Comparison of ENCODE assay signal across 8 cellular contexts in the genomic region with DNA sequence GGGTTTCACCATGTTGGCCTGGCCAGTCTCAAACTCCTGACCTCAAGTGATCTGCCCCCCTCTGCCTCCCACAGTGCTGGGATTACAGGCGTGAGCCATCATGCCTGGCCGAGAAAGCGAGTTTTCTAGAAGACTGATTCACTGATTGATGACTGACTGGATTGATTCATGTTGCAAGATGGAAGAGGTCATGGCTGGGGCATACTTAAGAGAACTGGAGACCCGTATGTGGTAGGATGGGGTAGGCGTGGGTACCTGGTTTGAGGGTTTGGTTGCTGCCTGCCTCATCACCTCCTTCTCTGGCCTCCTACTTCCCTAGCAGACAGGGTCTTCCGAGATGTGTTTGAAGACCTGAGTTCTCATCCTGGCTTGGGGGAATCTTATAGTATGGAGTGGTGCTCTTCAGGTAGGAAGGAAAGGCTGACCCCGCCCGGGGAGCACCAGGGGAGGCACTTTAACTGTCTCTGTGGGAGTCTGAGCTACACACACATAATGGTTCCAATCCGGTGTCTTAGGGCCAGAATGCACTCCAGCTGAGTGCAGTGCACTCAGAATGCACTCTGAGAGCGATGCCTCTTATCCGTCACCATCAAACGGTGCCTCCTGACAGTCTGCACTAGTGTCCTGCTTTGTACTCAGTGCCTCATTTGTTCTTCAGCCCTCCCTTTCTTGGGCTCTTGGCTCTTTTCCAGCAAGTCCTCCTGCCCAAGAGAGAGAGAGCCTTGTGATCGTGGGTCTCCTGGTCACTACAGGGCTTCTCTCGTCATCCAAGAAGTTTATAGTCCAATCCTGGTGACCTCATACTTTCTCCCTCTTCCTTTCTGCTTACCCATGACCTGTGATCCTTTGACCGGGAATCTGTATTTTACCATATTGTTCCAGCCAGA. TPM values are rescaled to one million over a fixed set of nuclear protein-coding genes. Genes with fewer than 3 reads are reported as not detected.
A peak's percentile ranks its signal among the peaks of the same experiment; 100 is the strongest.
DNase-seq lines count a peak whose midpoint lies in the region; ATAC-seq and TF ChIP-seq lines count a peak whose summit lies in the region.

No MANE protein-coding gene starts in this region.

- H3F3A ChIP-seq in PC-3 (ENCODE audit: low read length, unreplicated experiment), result peaks cover 8% of the 10 kb centered on the region

- H3K4me1 Mint-ChIP-seq in CD4-positive, CD25-positive, alpha-beta regulatory T cell, result peaks cover 5 to 68% (median 42%) of the 10 kb centered on the region in 4 donors
- H3K4me1 Mint-ChIP-seq in endodermal cell (peaks cover 61% of the 10 kb centered on the region), neural crest cell (peaks cover 53% of the 10 kb centered on the region)

- no peak for DNase-seq in CD4-positive, CD25-positive, alpha-beta regulatory T cell
- DNase-seq in PC-3 (no peak), endodermal cell (no peak), neural crest cell (ENCODE audit: low read depth, low spot score) (no peak), epidermal melanocyte (ENCODE audit: insufficient read length, low spot score) (no peak), SIG-M5 treated with dmso at 0.1 percent for 504 hours (lab: John Stamatoyannopoulos, UW; ENCODE audit: unreplicated experiment) (no peak)

- no peaks in the 10 kb centered on the region for H3K36me3 ChIP-seq in CD4-positive, CD25-positive, alpha-beta regulatory T cell (ENCODE audit: control insufficient read depth, insufficient read depth, low read length)
- H3K36me3 ChIP-seq in PC-3 (ENCODE audit: low read depth, low read length), result peaks cover 6% of the 10 kb centered on the region
- peaks cover 11% of the 10 kb centered on the region for H3K36me3 ChIP-seq in endodermal cell (ENCODE audit: control insufficient read depth, insufficient read depth, low read length)

- H3K4me1 ChIP-seq in CD4-positive, CD25-positive, alpha-beta regulatory T cell (ENCODE audit: control insufficient read depth, insufficient read depth, low read length, poor library complexity, severe bottlenecking), result peaks cover 64% of the 10 kb centered on the region
- H3K4me1 ChIP-seq in PC-3 (ENCODE audit: insufficient read depth, low read length), result peaks cover 71% of the 10 kb centered on the region
- peaks cover 34% of the 10 kb centered on the region for H3K4me1 ChIP-seq in endodermal cell (ENCODE audit: control insufficient read depth, insufficient read depth, low read length)

- H3K9ac ChIP-seq in PC-3 (ENCODE audit: low read length), result no peak overlapping the region
- H3K9ac ChIP-seq in endodermal cell (ENCODE audit: extremely low read depth, low read length, poor library complexity, severe bottlenecking), result no peak overlapping the region

- POLR2A ChIA-PET in PC-3 (lab: Charles Lee; ENCODE audit: unreplicated experiment), result no interaction called here

- no peaks in the 10 kb centered on the region for H3K27me3 ChIP-seq in CD4-positive, CD25-positive, alpha-beta regulatory T cell (ENCODE audit: control insufficient read depth, insufficient read depth, low read length)
- H3K27me3 ChIP-seq in PC-3 (ENCODE audit: low read length) (no peaks in the 10 kb centered on the region), endodermal cell (ENCODE audit: control insufficient read depth, insufficient read depth, low read length, poor library complexity, severe bottlenecking) (no peaks in the 10 kb centered on the region)

- no peaks in the 10 kb centered on the region for H4K20me1 ChIP-seq in PC-3 (ENCODE audit: low read length)

- H3K27me3 Mint-ChIP-seq in CD4-positive, CD25-positive, alpha-beta regulatory T cell, result no peaks in the 10 kb centered on the region
- H3K27me3 Mint-ChIP-seq in endodermal cell (ENCODE audit: insufficient read depth) (peaks cover 3% of the 10 kb centered on the region), neural crest cell (ENCODE audit: low read depth) (peaks cover 98% of the 10 kb centered on the region)

- H3K36me3 Mint-ChIP-seq in CD4-positive, CD25-positive, alpha-beta regulatory T cell, result no peaks in the 10 kb centered on the region
- H3K36me3 Mint-ChIP-seq in endodermal cell (ENCODE audit: low read depth) (peaks cover 13% of the 10 kb centered on the region), neural crest cell (ENCODE audit: low read depth) (peaks cover 8% of the 10 kb centered on the region)

- CTCF ChIA-PET in PC-3 (lab: Charles Lee), result interaction anchor here (0.6 kb wide), 1 partner anchor 205 kb away, joined by 3 read pairs; no protein-coding TSS in a partner anchor

- intact Hi-C loops in PC-3 (cut with micrococcal nuclease), result no loop called here

- H3K9me2 ChIP-seq in PC-3 (replicated peaks; ENCODE audit: low read length), result no peaks in the 10 kb centered on the region

- peaks cover 84% of the 10 kb centered on the region for H3K79me2 ChIP-seq in PC-3 (ENCODE audit: low read length)

- peak overlapping the region; percentile 17 for H3K4me3 ChIP-seq in CD4-positive, CD25-positive, alpha-beta regulatory T cell (ENCODE audit: low read depth, low read length)
- H3K4me3 ChIP-seq in PC-3 (ENCODE audit: low read length), result no peak overlapping the region
- H3K4me3 ChIP-seq in endodermal cell (ENCODE audit: low read length), result no peak overlapping the region

- H3K9me3 ChIP-seq in CD4-positive, CD25-positive, alpha-beta regulatory T cell (ENCODE audit: control insufficient read depth in 2 of 2, low read length in 2 of 2), result no peaks in the 10 kb centered on the region
- no peaks in the 10 kb centered on the region for H3K9me3 ChIP-seq in PC-3 (ENCODE audit: low read length)
- H3K9me3 ChIP-seq in endodermal cell (ENCODE audit: control insufficient read depth, low read length), result no peaks in the 10 kb centered on the region

- H3K27ac ChIP-seq in CD4-positive, CD25-positive, alpha-beta regulatory T cell (ENCODE audit: insufficient read depth, low read length, poor library complexity, severe bottlenecking), result no peak overlapping the region
- H3K27ac ChIP-seq in PC-3 (ENCODE audit: low read length), result peak overlapping the region; percentile 1
- no peak overlapping the region for H3K27ac ChIP-seq in endodermal cell (ENCODE audit: low read depth, low read length)

- ATAC-seq in CD4-positive, CD25-positive, alpha-beta regulatory T cell (ENCODE audit: low read depth in 2 of 2), result no peak
- no peak for ATAC-seq in PC-3
- ATAC-seq in HG03521 (IDR thresholded peaks at IDR 0.05; ENCODE audit: unreplicated experiment), result no peak
- ATAC-seq in HG02884 (IDR thresholded peaks at IDR 0.05; ENCODE audit: unreplicated experiment), result no peak

- no TSS peak for BruUV-seq in PC-3 (replicated peaks; lab: Mats Ljungman, UMichigan)

- TF ChIP-seq CTCF in PC-3 (conservative IDR thresholded peaks at IDR 0.05; ENCODE audit: low read depth, low read length) (no peak), endodermal cell (conservative IDR thresholded peaks at IDR 0.05) (no peak), neural crest cell (conservative IDR thresholded peaks at IDR 0.05) (no peak)

- peak overlapping the region; percentile 27 to 78 (median 72) for H3K4me3 Mint-ChIP-seq in CD4-positive, CD25-positive, alpha-beta regulatory T cell
- H3K4me3 Mint-ChIP-seq in endodermal cell (no peak overlapping the region), neural crest cell (peak overlapping the region; percentile 4)

- peaks cover 0 to 2% (median 0%) of the 10 kb centered on the region in 7 donors for H3K9me3 Mint-ChIP-seq in CD4-positive, CD25-positive, alpha-beta regulatory T cell
- H3K9me3 Mint-ChIP-seq in endodermal cell (no peaks in the 10 kb centered on the region), neural crest cell (no peaks in the 10 kb centered on the region)

- no peak overlapping the region for H2AFZ ChIP-seq in PC-3 (ENCODE audit: low read length)

- peak overlapping the region; percentile 69 to 75 (median 70) for H3K27ac Mint-ChIP-seq in CD4-positive, CD25-positive, alpha-beta regulatory T cell
- H3K27ac Mint-ChIP-seq in endodermal cell (peak overlapping the region; percentile 15), neural crest cell (ENCODE audit: unreplicated experiment) (peak overlapping the region; percentile 59)

- no peak overlapping the region for H3K4me2 ChIP-seq in PC-3 (ENCODE audit: low read length)

- WGBS in endodermal cell (ENCODE audit: insufficient coverage in 1 of 2, insufficient read length in 1 of 2), 2 experiments, result 65 to 84% methylated on average over 5 to 15 of the region's 15 CpGs

RNA-seq across cellular contexts. Expression of a gene that starts 19.7 kb away (rescaled TPM):
- 31.9 TPM for total RNA-seq in CD4-positive, CD25-positive, alpha-beta regulatory T cell
- 10 to 100 TPM in 1 of 4 donors, 1 to 10 TPM in 3; 2.1 to 10.5 (median 4.5) TPM for polyA plus RNA-seq in CD4-positive, CD25-positive, alpha-beta regulatory T cell
- 49.6 and 64.0 TPM in 2 replicates for total RNA-seq in PC-3 (2014; rRNA removed)
- total RNA-seq in endodermal cell, result 10 to 100 TPM; 31.7 to 52.6 TPM
- polyA plus RNA-seq in endodermal cell (2013, experiment 1 of 2), result 35.6 TPM
- polyA plus RNA-seq in endodermal cell (2013, experiment 2 of 2), result 30.8 TPM
- 43.4 and 46.0 TPM in 2 replicates for total RNA-seq in neural crest cell

Comparison
In these comparisons a context has a peak if more than half of its experiments do, and no peak if none do; other contexts are left out.
1. H3K27ac Mint-ChIP-seq: peak in every context shown above with its lines; median percentile 70 in CD4-positive, CD25-positive, alpha-beta regulatory T cell; 59 in neural crest cell; 15 in endodermal cell.